In genomic region chr1:198253259-198253658, GRCh38 we compare ENCODE assay signal across 9 cellular contexts.
DNase-seq lines count a peak whose midpoint lies in the region; ATAC-seq and TF ChIP-seq lines count a peak whose summit lies in the region.
"Had no signal": no experiment of that assay in that cellular context is flagged by ENCODE, and none has a peak within 500 bp of the region (broad histone marks: within the 10 kb centered on the region; RNA-seq: fewer than 3 reads in every experiment).

No MANE protein-coding gene starts in this region.

- H3K27ac ChIP-seq in stomach, result peak overlapping the region in 1 of 5 donors; percentile 38

- no peaks in the 10 kb centered on the region for H3K36me3 ChIP-seq in stomach

- no peak for TF ChIP-seq EP300 in stomach (IDR thresholded peaks at IDR 0.05)

- H3K4me3 ChIP-seq in stomach, result no peak overlapping the region

- peak overlapping the region; percentile 31 for H3K4me3 Mint-ChIP-seq in stimulated activated effector memory CD8-positive, alpha-beta T cell treated with anti-CD3 and anti-CD28 coated beads, Interleukin-12 subunit alpha, Interleukin-12 subunit beta, amount 100 ng/mL, for 72 hours
- H3K4me3 Mint-ChIP-seq: brain had no signal

- H3K4me1 ChIP-seq in stomach, result peaks cover 0 to 23% (median 9%) of the 10 kb centered on the region in 4 donors

- TF ChIP-seq POLR2A in stomach (IDR thresholded peaks at IDR 0.05), result no peak

- peak; percentile 55 to 58 for ATAC-seq in activated naive CD4-positive, alpha-beta T cell treated with anti-CD3 and anti-CD28 coated beads, Interleukin-2, amount 50 U/mL, for 72 hours
- ATAC-seq in HG02571 (IDR thresholded peaks at IDR 0.05; ENCODE audit: unreplicated experiment), result peak; percentile 78
- ATAC-seq in HG03558 (IDR thresholded peaks at IDR 0.05; ENCODE audit: extremely low read depth, unreplicated experiment), result peak; percentile 48
- ATAC-seq in stimulated activated effector memory CD8-positive, alpha-beta T cell treated with anti-CD3 and anti-CD28 coated beads, Interleukin-12 subunit alpha, Interleukin-12 subunit beta, amount 100 ng/mL, for 72 hours, result peak; percentile 78

- H3K36me3 Mint-ChIP-seq in activated naive CD4-positive, alpha-beta T cell treated with anti-CD3 and anti-CD28 coated beads, Interleukin-2, amount 50 U/mL, for 72 hours, result peaks cover 7 to 27% of the 10 kb centered on the region in 2 donors
- no peaks in the 10 kb centered on the region for H3K36me3 Mint-ChIP-seq in stimulated activated effector memory CD8-positive, alpha-beta T cell treated with anti-CD3 and anti-CD28 coated beads, Interleukin-12 subunit alpha, Interleukin-12 subunit beta, amount 100 ng/mL, for 72 hours

- intact Hi-C loops in stomach (cut with DNase I; ENCODE audit: low total_unique reads), result no loop called here

- WGBS in stomach, 5 donors, result 64 to 75% (median 67%) methylated on average over 4 of the region's 4 CpGs

- peaks cover 50% of the 10 kb centered on the region for H3K4me1 Mint-ChIP-seq in stimulated activated effector memory CD8-positive, alpha-beta T cell treated with anti-CD3 and anti-CD28 coated beads, Interleukin-12 subunit alpha, Interleukin-12 subunit beta, amount 100 ng/mL, for 72 hours

- no peak for DNase-seq in activated naive CD4-positive, alpha-beta T cell treated with anti-CD3 and anti-CD28 coated beads, Interleukin-2, amount 50 U/mL, for 72 hours (ENCODE audit: low spot score in 2 of 2)
- no peak for DNase-seq in activated naive CD4-positive, alpha-beta T cell (lab: John Stamatoyannopoulos, UW)
- DNase-seq in stimulated activated effector memory CD8-positive, alpha-beta T cell treated with anti-CD3 and anti-CD28 coated beads, Interleukin-12 subunit alpha, Interleukin-12 subunit beta, amount 100 ng/mL, for 72 hours (ENCODE audit: low spot score in 2 of 2), result no peak
- no peak for DNase-seq in stomach
- no peak for DNase-seq in effector CD4-positive, alpha-beta T cell
- no peak for DNase-seq in activated effector memory CD4-positive, alpha-beta T cell treated with anti-CD3 and anti-CD28 coated beads, Interleukin-2, amount 50 U/mL, for 16 hours

- no peaks in the 10 kb centered on the region for H3K27me3 ChIP-seq in stomach

- TF ChIP-seq CTCF in stomach (IDR thresholded peaks at IDR 0.05), result no peak

- H3K9me3 ChIP-seq in stomach, result no peaks in the 10 kb centered on the region

- H3K27ac Mint-ChIP-seq in activated naive CD4-positive, alpha-beta T cell treated with anti-CD3 and anti-CD28 coated beads, Interleukin-2, amount 50 U/mL, for 72 hours, result peak overlapping the region in 1 of 2 donors; percentile 60
- peak overlapping the region; percentile 54 for H3K27ac Mint-ChIP-seq in stimulated activated effector memory CD8-positive, alpha-beta T cell treated with anti-CD3 and anti-CD28 coated beads, Interleukin-12 subunit alpha, Interleukin-12 subunit beta, amount 100 ng/mL, for 72 hours

- no peaks in the 10 kb centered on the region for H3K9me3 Mint-ChIP-seq in activated naive CD4-positive, alpha-beta T cell treated with anti-CD3 and anti-CD28 coated beads, Interleukin-2, amount 50 U/mL, for 72 hours
- peaks cover 3% of the 10 kb centered on the region for H3K9me3 Mint-ChIP-seq in stimulated activated effector memory CD8-positive, alpha-beta T cell treated with anti-CD3 and anti-CD28 coated beads, Interleukin-12 subunit alpha, Interleukin-12 subunit beta, amount 100 ng/mL, for 72 hours
